1 cellular context compared by ENCODE assay signal in genomic region chr1:32817815-32818786, GRCh38.
TF ChIP-seq lines count a peak whose summit lies in the region.

No MANE protein-coding gene starts in this region.

TF ChIP-seq in WTC11, 78 proteins besides CTCF, POLR2A, EP300 and RAD21 (continued from another document):
- TF ChIP-seq ATF6 (CRISPR knock-in tag; IDR thresholded peaks at IDR 0.05) (no peak), FOXP1 (CRISPR knock-in tag; IDR thresholded peaks at IDR 0.05; ENCODE audit: borderline replicate concordance) (peak; percentile 67; the same call in 1 of the 2 replicates), EMX1 (CRISPR knock-in tag; IDR thresholded peaks at IDR 0.05) (0 out of 2 replicates have a peak, but pooled peaks have one; percentile 21), MXD4 (CRISPR knock-in tag; IDR thresholded peaks at IDR 0.05; ENCODE audit: borderline replicate concordance) (no peak), TEAD4 (CRISPR knock-in tag; IDR thresholded peaks at IDR 0.05) (no peak), E2F4 (CRISPR knock-in tag; IDR thresholded peaks at IDR 0.05; ENCODE audit: borderline replicate concordance, low read depth) (peak; percentile 87; the same call in 1 of the 2 replicates), NR2C2 (CRISPR knock-in tag; IDR thresholded peaks at IDR 0.05) (no peak), AFF4 (CRISPR knock-in tag; IDR thresholded peaks at IDR 0.05; ENCODE audit: borderline replicate concordance) (0 out of 2 replicates have a peak, but pooled peaks have one; percentile 82), ZNF423 (CRISPR knock-in tag; IDR thresholded peaks at IDR 0.05) (peak; percentile 65), SMAD4 (CRISPR knock-in tag; IDR thresholded peaks at IDR 0.05) (peak; percentile 30; the same call in 1 of the 2 replicates), ZNF512 (CRISPR knock-in tag; IDR thresholded peaks at IDR 0.05; ENCODE audit: borderline replicate concordance) (no peak), TEAD1 (CRISPR knock-in tag; IDR thresholded peaks at IDR 0.05) (0 out of 2 replicates have a peak, but pooled peaks have one; percentile 18), KAT7 (CRISPR knock-in tag; IDR thresholded peaks at IDR 0.05; ENCODE audit: borderline replicate concordance) (peak; percentile 42; the same call in 1 of the 2 replicates), FOXP4 (CRISPR knock-in tag; IDR thresholded peaks at IDR 0.05) (0 out of 2 replicates have a peak, but pooled peaks have one; percentile 13), NFE2L1 (CRISPR knock-in tag; IDR thresholded peaks at IDR 0.05) (peak; percentile 59; the same call in 1 of the 2 replicates), MYBL2 (CRISPR knock-in tag; IDR thresholded peaks at IDR 0.05) (0 out of 2 replicates have a peak, but pooled peaks have one; percentile 58)
- TF ChIP-seq, protein P1, sequence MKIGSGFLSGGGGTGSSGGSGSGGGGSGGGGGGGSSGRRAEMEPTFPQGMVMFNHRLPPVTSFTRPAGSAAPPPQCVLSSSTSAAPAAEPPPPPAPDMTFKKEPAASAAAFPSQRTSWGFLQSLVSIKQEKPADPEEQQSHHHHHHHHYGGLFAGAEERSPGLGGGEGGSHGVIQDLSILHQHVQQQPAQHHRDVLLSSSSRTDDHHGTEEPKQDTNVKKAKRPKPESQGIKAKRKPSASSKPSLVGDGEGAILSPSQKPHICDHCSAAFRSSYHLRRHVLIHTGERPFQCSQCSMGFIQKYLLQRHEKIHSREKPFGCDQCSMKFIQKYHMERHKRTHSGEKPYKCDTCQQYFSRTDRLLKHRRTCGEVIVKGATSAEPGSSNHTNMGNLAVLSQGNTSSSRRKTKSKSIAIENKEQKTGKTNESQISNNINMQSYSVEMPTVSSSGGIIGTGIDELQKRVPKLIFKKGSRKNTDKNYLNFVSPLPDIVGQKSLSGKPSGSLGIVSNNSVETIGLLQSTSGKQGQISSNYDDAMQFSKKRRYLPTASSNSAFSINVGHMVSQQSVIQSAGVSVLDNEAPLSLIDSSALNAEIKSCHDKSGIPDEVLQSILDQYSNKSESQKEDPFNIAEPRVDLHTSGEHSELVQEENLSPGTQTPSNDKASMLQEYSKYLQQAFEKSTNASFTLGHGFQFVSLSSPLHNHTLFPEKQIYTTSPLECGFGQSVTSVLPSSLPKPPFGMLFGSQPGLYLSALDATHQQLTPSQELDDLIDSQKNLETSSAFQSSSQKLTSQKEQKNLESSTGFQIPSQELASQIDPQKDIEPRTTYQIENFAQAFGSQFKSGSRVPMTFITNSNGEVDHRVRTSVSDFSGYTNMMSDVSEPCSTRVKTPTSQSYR (CRISPR knock-in tag; IDR thresholded peaks at IDR 0.05): peak; percentile 47
- TF ChIP-seq, protein P2, sequence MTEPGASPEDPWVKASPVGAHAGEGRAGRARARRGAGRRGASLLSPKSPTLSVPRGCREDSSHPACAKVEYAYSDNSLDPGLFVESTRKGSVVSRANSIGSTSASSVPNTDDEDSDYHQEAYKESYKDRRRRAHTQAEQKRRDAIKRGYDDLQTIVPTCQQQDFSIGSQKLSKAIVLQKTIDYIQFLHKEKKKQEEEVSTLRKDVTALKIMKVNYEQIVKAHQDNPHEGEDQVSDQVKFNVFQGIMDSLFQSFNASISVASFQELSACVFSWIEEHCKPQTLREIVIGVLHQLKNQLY (CRISPR knock-in tag; IDR thresholded peaks at IDR 0.05): no peak
